Comparison of ENCODE assay signal across 9 cellular contexts in genomic region chr5:142551242-142552067, GRCh38.
DNase-seq lines count a peak whose midpoint lies in the region; ATAC-seq lines count a peak whose summit lies in the region.
"Had no signal": no experiment of that assay in that cellular context is flagged by ENCODE, and none has a peak within 500 bp of the region (broad histone marks: within the 10 kb centered on the region; RNA-seq: fewer than 3 reads in every experiment).

No MANE protein-coding gene starts in this region.

- peaks cover 11% of the 10 kb centered on the region for H3K4me1 ChIP-seq in ACC112 (ENCODE audit: control insufficient read depth, insufficient read depth, low read length, unreplicated experiment)

- DNase-seq in KBM-7 (peak; percentile 25), cerebellum (ENCODE audit: low spot score) (peak; percentile 50), left lobe of liver (ENCODE audit: low spot score) (no peak), dedifferentiated amniotic fluid mesenchymal stem cell (ENCODE audit: extremely low spot score) (no peak)
- DNase-seq: CD8-positive, alpha-beta memory T cell had no signal

- H2AFZ ChIP-seq in ACC112 (ENCODE audit: low read length, unreplicated experiment), result peak overlapping the region; percentile 59

- no peaks in the 10 kb centered on the region for H3K27me3 ChIP-seq in ACC112 (ENCODE audit: insufficient read depth, low read length)

- ATAC-seq in left lobe of liver, result peak; percentile 8
- no peak for ATAC-seq in GM21786 (IDR thresholded peaks at IDR 0.05; ENCODE audit: unreplicated experiment)
- no peak for ATAC-seq in HG03521 (IDR thresholded peaks at IDR 0.05; ENCODE audit: unreplicated experiment)
- no peak for ATAC-seq in GM18858 (IDR thresholded peaks at IDR 0.05; ENCODE audit: unreplicated experiment)

- no peak overlapping the region for H3K27ac ChIP-seq in ACC112 (ENCODE audit: low read depth, low read length)

- H3K36me3 ChIP-seq in ACC112 (ENCODE audit: insufficient read depth, low read length), result no peaks in the 10 kb centered on the region

- in situ Hi-C loops in KBM-7 (cut with MboI; ENCODE audit: low pct_unique_long_range_greater_than_20kb, low sequenced_read_pairs), result no loop called here

- H3K4me3 ChIP-seq in ACC112 (ENCODE audit: low read depth, low read length), result peak overlapping the region; percentile 68

- H3K79me2 ChIP-seq in ACC112 (ENCODE audit: control insufficient read depth, insufficient read depth, low read length, unreplicated experiment), result no peaks in the 10 kb centered on the region

Comparison
In these comparisons a context has a peak if more than half of its experiments do, and no peak if none do; other contexts are left out.
1. DNase-seq: peak in KBM-7 (single experiment) and cerebellum (single experiment); none in left lobe of liver (single experiment) and dedifferentiated amniotic fluid mesenchymal stem cell (single experiment).